Comparison of ENCODE assay signal across 24 cellular contexts in the genomic region with DNA sequence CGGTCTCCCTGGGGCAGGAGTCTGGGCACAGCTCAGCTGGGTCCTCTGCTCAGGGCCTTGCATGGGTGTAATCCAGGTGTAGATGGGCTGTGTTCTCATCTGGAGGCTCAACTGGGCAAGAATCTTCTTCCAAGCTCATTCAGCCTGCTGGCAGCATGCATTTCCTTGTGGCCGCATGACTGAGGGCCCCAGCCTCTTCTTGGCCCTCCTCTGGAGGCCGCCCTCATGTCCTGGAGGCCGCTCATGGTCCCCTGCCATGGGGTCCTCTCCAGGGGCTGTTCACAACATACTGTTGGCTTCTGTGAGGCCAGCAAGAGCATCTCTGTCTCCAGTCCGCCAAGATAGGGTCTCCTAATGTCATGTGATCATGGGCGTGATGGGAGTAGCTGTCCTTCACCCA.
"Had no signal": no experiment of that assay in that cellular context is flagged by ENCODE, and none has a peak within 500 bp of the region (broad histone marks: within the 10 kb centered on the region; RNA-seq: fewer than 3 reads in every experiment).

No MANE protein-coding gene starts in this region.

- H3K27ac ChIP-seq: hepatocyte, left ventricle myocardium inferior, ovary, prostate gland, skin epidermis, tibial nerve, vagina had no signal

- H3K36me3 ChIP-seq: left ventricle myocardium inferior, ovary, prostate gland, vagina had no signal

- H3K79me2 ChIP-seq: hepatocyte had no signal

- DNase-seq: left ventricle myocardium inferior; mesendoderm; midbrain; mucosa of descending colon; naive thymus-derived CD4-positive, alpha-beta T cell; ovary; retina; right cardiac atrium; stimulated activated CD4-positive, alpha-beta T cell treated with anti-CD3 and anti-CD28 coated beads, Interleukin-1b, Interleukin-23, amount 100 ng/mL, for 48 hours; stimulated activated CD4-positive, alpha-beta T cell treated with anti-CD3 and anti-CD28 coated beads, Interleukin-2, amount 100 ng/mL, for 48 hours; stimulated activated CD4-positive, alpha-beta T cell treated with anti-CD3 and anti-CD28 coated beads, Interleukin-4, amount 100 ng/mL, for 4 hours; stimulated activated CD8-positive, alpha-beta memory T cell treated with anti-CD3 and anti-CD28 coated beads, Interleukin-4, amount 100 ng/mL, for 48 hours; stimulated activated naive CD4-positive, alpha-beta T cell treated with Interleukin-2 at 50 U/mL for 16 hours; stimulated activated naive CD8-positive, alpha-beta T cell treated with anti-CD3 and anti-CD28 coated beads, Interleukin-15, amount 100 ng/mL, for 72 hours; substantia nigra had no signal

- H3K4me2 ChIP-seq: hepatocyte had no signal

- H3K27me3 ChIP-seq: hepatocyte, ovary, tibial nerve, vagina had no signal

- H3K9me3 ChIP-seq: mucosa of descending colon, ovary, prostate gland, vagina had no signal

- H3K4me3 ChIP-seq: hepatocyte, left ventricle myocardium inferior, lung, mucosa of descending colon, ovary, prostate gland, skin epidermis, tibial nerve, vagina had no signal

- H3K4me1 ChIP-seq: left ventricle myocardium inferior, prostate gland, tibial nerve, vagina had no signal

- ATAC-seq: mucosa of descending colon; naive thymus-derived CD4-positive, alpha-beta T cell; natural killer cell treated with Interleukin-12 subunit alpha and Interleukin-12 subunit beta and Interleukin-15 and Interleukin-18, amount 100 ng/mL, for 72 hours; right cardiac atrium; sciatic nerve; stimulated activated memory B cell treated with anti-CD40 and anti-IgM and Interleukin-4, amounts not matched to agents 10 μg/mL and 1 μg/mL and 100 μg/mL, for 72 hours; stimulated activated naive CD8-positive, alpha-beta T cell treated with anti-CD3 and anti-CD28 coated beads, Interleukin-15, amount 100 ng/mL, for 72 hours had no signal

- H2AFZ ChIP-seq: hepatocyte had no signal
